Comparison of ENCODE assay signal across 14 cellular contexts in genomic region chr7:29375641-29376562, GRCh38.
DNase-seq lines count a peak whose midpoint lies in the region; ATAC-seq and TF ChIP-seq lines count a peak whose summit lies in the region.
"Had no signal": no experiment of that assay in that cellular context is flagged by ENCODE, and none has a peak within 500 bp of the region (broad histone marks: within the 10 kb centered on the region; RNA-seq: fewer than 3 reads in every experiment).

No MANE protein-coding gene starts in this region.

- DNase-seq in HCT116 (ENCODE audit: low read depth, low spot score) = peak; percentile 47
- DNase-seq in PC-9 = peak in 1 of 2 experiments; percentile 97
- DNase-seq in fibroblast of the aortic adventitia (ENCODE audit: low read depth) = peak; percentile 7
- DNase-seq in progenitor cell of endocrine pancreas (ENCODE audit: low spot score, unreplicated experiment) = no peak
- DNase-seq in activated effector memory CD4-positive, alpha-beta T cell treated with anti-CD3 and anti-CD28 coated beads, Interleukin-2, amount 50 U/mL, for 16 hours = no peak
- no peak for DNase-seq in H4 (ENCODE audit: low spot score)
- DNase-seq: activated CD4-positive, alpha-beta T cell treated with anti-CD3 and anti-CD28 coated beads, Interleukin-2, amount 10 ng/mL, durations not matched to agents 24 days and 14 days; activated naive CD8-positive, alpha-beta T cell treated with anti-CD3 and anti-CD28 coated beads for 36 hours; effector CD8-positive, alpha-beta T cell; immature natural killer cell; NCI-H187; upper lobe of right lung had no signal

- H3K4me3 Mint-ChIP-seq in progenitor cell of endocrine pancreas (ENCODE audit: low read depth) = no peak overlapping the region
- H3K4me3 Mint-ChIP-seq: activated CD4-positive, alpha-beta T cell treated with anti-CD3 and anti-CD28 coated beads, Interleukin-2, amount 10 ng/mL, durations not matched to agents 24 days and 14 days; activated naive CD8-positive, alpha-beta T cell treated with anti-CD3 and anti-CD28 coated beads for 36 hours; immature natural killer cell had no signal

- H3K4me1 ChIP-seq in HCT116 (ENCODE audit: control insufficient read depth in 1 of 2, insufficient read depth in 2 of 2, low read length in 2 of 2) (peaks cover 14 to 31% of the 10 kb centered on the region in 2 experiments), PC-9 (replicated peaks; ENCODE audit: insufficient read depth) (peaks cover 48% of the 10 kb centered on the region)
- H3K4me1 ChIP-seq: parathyroid adenoma had no signal

- peak; percentile 83 for ATAC-seq in HCT116
- no peak for ATAC-seq in GM21825 (IDR thresholded peaks at IDR 0.05; ENCODE audit: unreplicated experiment)
- ATAC-seq: upper lobe of right lung had no signal

- intact Hi-C loops in HCT116 (cut with micrococcal nuclease) = no loop called here
- intact Hi-C loops in PC-9 (cut with micrococcal nuclease; ENCODE audit: unreplicated experiment) = no loop called here

- peak overlapping the region; percentile 58 for H2AFZ ChIP-seq in HCT116 (ENCODE audit: low read depth, low read length, poor library complexity, severe bottlenecking)
- H2AFZ ChIP-seq in PC-9 = peak overlapping the region; percentile 0; the same call in 1 of the 2 replicates
- H2AFZ ChIP-seq: parathyroid adenoma had no signal

- no peak for TF ChIP-seq RAD21 in HCT116 (IDR thresholded peaks at IDR 0.05; ENCODE audit: low read depth)

- peaks cover 6% of the 10 kb centered on the region for H3K36me3 Mint-ChIP-seq in progenitor cell of endocrine pancreas (ENCODE audit: insufficient read depth)
- H3K36me3 Mint-ChIP-seq: activated naive CD8-positive, alpha-beta T cell treated with anti-CD3 and anti-CD28 coated beads for 36 hours had no signal

- H3K27me3 Mint-ChIP-seq in progenitor cell of endocrine pancreas = no peaks in the 10 kb centered on the region
- H3K27me3 Mint-ChIP-seq: activated CD4-positive, alpha-beta T cell treated with anti-CD3 and anti-CD28 coated beads, Interleukin-2, amount 10 ng/mL, durations not matched to agents 24 days and 14 days; activated naive CD8-positive, alpha-beta T cell treated with anti-CD3 and anti-CD28 coated beads for 36 hours had no signal

- H3F3A ChIP-seq in PC-9 (ENCODE audit: insufficient read depth, low read depth) = peaks cover 37% of the 10 kb centered on the region

- H3K9me3 ChIP-seq in HCT116 (ENCODE audit: control insufficient read depth in 1 of 2, insufficient read depth in 1 of 2, low read depth in 1 of 2, low read length in 2 of 2) (no peaks in the 10 kb centered on the region), PC-9 (ENCODE audit: insufficient read depth, low read depth) (no peaks in the 10 kb centered on the region)
- H3K9me3 ChIP-seq: upper lobe of right lung had no signal

- no peaks in the 10 kb centered on the region for H3K36me3 ChIP-seq in HCT116 (ENCODE audit: control insufficient read depth in 1 of 2, insufficient read depth in 2 of 2, low read length in 2 of 2)
- no peaks in the 10 kb centered on the region for H3K36me3 ChIP-seq in PC-9 (ENCODE audit: low read depth)
- H3K36me3 ChIP-seq: upper lobe of right lung had no signal

- H3K4me1 Mint-ChIP-seq in progenitor cell of endocrine pancreas (ENCODE audit: low read depth) = peaks cover 24% of the 10 kb centered on the region
- H3K4me1 Mint-ChIP-seq: activated CD4-positive, alpha-beta T cell treated with anti-CD3 and anti-CD28 coated beads, Interleukin-2, amount 10 ng/mL, durations not matched to agents 24 days and 14 days; activated naive CD8-positive, alpha-beta T cell treated with anti-CD3 and anti-CD28 coated beads for 36 hours; immature natural killer cell had no signal

- TF ChIP-seq CTCF in HCT116 (IDR thresholded peaks at IDR 0.05 in 2 of 3, conservative IDR thresholded peaks at IDR 0.05 in 1 of 3; ENCODE audit: borderline replicate concordance in 1 of 3, insufficient read depth in 1 of 3, low read depth in 2 of 3, low read length in 2 of 3) = no peak
- no peak for TF ChIP-seq CTCF in PC-9 (conservative IDR thresholded peaks at IDR 0.05)
- TF ChIP-seq CTCF in fibroblast of the aortic adventitia (IDR thresholded peaks at IDR 0.05; ENCODE audit: insufficient read depth, low read length) = no peak
- no peak for TF ChIP-seq CTCF in progenitor cell of endocrine pancreas (IDR thresholded peaks at IDR 0.05; ENCODE audit: unreplicated experiment)

- no peak overlapping the region for H3K9ac ChIP-seq in HCT116 (ENCODE audit: low read length)
- H3K9ac ChIP-seq: parathyroid adenoma had no signal

- H3K27ac ChIP-seq in HCT116 (ENCODE audit: low read depth, low read length) = no peak overlapping the region
- H3K27ac ChIP-seq in PC-9 = peak overlapping the region; percentile 82
- H3K27ac ChIP-seq: parathyroid adenoma, upper lobe of right lung had no signal

- H3K27me3 ChIP-seq in HCT116 (ENCODE audit: insufficient read depth, low read length) (no peaks in the 10 kb centered on the region), PC-9 (ENCODE audit: insufficient read depth, low read depth) (no peaks in the 10 kb centered on the region)
- H3K27me3 ChIP-seq: upper lobe of right lung had no signal

- BruUV-seq in HCT116 (replicated peaks; lab: Mats Ljungman, UMichigan) = no TSS peak
- no TSS peak for BruUV-seq in PC-9 (replicated peaks; lab: Mats Ljungman, UMichigan)

- POLR2A ChIA-PET in HCT116 (lab: Charles Lee) = no interaction called here
- POLR2A ChIA-PET in PC-9 (lab: Charles Lee; ENCODE audit: unreplicated experiment) = no interaction called here

- H3K4me3 ChIP-seq in HCT116 (replicated peaks in 1 of 2; ENCODE audit: low read depth in 1 of 2, low read length in 2 of 2) = no peak overlapping the region
- no peak overlapping the region for H3K4me3 ChIP-seq in PC-9
- no peak overlapping the region for H3K4me3 ChIP-seq in fibroblast of the aortic adventitia (ENCODE audit: low read depth, low read length)
- H3K4me3 ChIP-seq: upper lobe of right lung had no signal

- H4K20me1 ChIP-seq in HCT116 (ENCODE audit: insufficient read depth) (no peaks in the 10 kb centered on the region), PC-9 (ENCODE audit: insufficient read depth) (no peaks in the 10 kb centered on the region)

- peak overlapping the region; percentile 46 for H3K27ac Mint-ChIP-seq in progenitor cell of endocrine pancreas
- H3K27ac Mint-ChIP-seq: activated CD4-positive, alpha-beta T cell treated with anti-CD3 and anti-CD28 coated beads, Interleukin-2, amount 10 ng/mL, durations not matched to agents 24 days and 14 days; activated naive CD8-positive, alpha-beta T cell treated with anti-CD3 and anti-CD28 coated beads for 36 hours; immature natural killer cell had no signal

- no peak for TF ChIP-seq POLR2A in HCT116 (IDR thresholded peaks at IDR 0.05; ENCODE audit: borderline replicate concordance, extremely low read depth, insufficient read depth, insufficient read length)

- H3K79me2 ChIP-seq in HCT116 (ENCODE audit: insufficient read depth, low read length) (no peaks in the 10 kb centered on the region), PC-9 (ENCODE audit: low read depth) (no peaks in the 10 kb centered on the region)
- H3K79me2 ChIP-seq: parathyroid adenoma had no signal

- RAD21 ChIA-PET in HCT116 (lab: Charles Lee; ENCODE audit: low non-redundant PET in 1 of 2, low total read pairs in 2 of 2, uncharacterized antibody in 2 of 2, unreplicated experiment in 2 of 2) = no interaction called here

- H3K9me3 Mint-ChIP-seq in progenitor cell of endocrine pancreas (ENCODE audit: low read depth) = no peaks in the 10 kb centered on the region
- H3K9me3 Mint-ChIP-seq: activated CD4-positive, alpha-beta T cell treated with anti-CD3 and anti-CD28 coated beads, Interleukin-2, amount 10 ng/mL, durations not matched to agents 24 days and 14 days; activated naive CD8-positive, alpha-beta T cell treated with anti-CD3 and anti-CD28 coated beads for 36 hours; immature natural killer cell had no signal

- H3K4me2 ChIP-seq in HCT116 (ENCODE audit: low read length) (peak overlapping the region; percentile 56), PC-9 (peak overlapping the region; percentile 49)

- CTCF ChIA-PET in HCT116 (lab: Charles Lee) (no interaction called here), PC-9 (lab: Charles Lee) (no interaction called here)

- no peaks in the 10 kb centered on the region for H3K9me2 ChIP-seq in HCT116 (ENCODE audit: insufficient read depth)
- H3K9me2 ChIP-seq in PC-9 (ENCODE audit: insufficient read depth) = 0 out of 2 replicates have a peak, but pooled peaks cover 4% of the 10 kb centered on the region

TF ChIP-seq in HCT116, 20 proteins besides CTCF, POLR2A, EP300 and RAD21 (continues in another document):
- TF ChIP-seq ZBTB33 (IDR thresholded peaks at IDR 0.05; ENCODE audit: extremely low read depth, insufficient replicate concordance, low read length) (no peak), YY1 (IDR thresholded peaks at IDR 0.05; ENCODE audit: extremely low read depth, insufficient replicate concordance, low read depth, low read length) (no peak), CBX3 (IDR thresholded peaks at IDR 0.05; ENCODE audit: low read depth) (peak; percentile 61; the same call in 1 of the 2 replicates), FOSL1 (IDR thresholded peaks at IDR 0.05; ENCODE audit: low read depth) (peak; percentile 57), SP1 (IDR thresholded peaks at IDR 0.05; ENCODE audit: low read depth) (peak; percentile 41; the same call in 1 of the 2 replicates), EZH2phosphoT487 (IDR thresholded peaks at IDR 0.05; ENCODE audit: borderline replicate concordance) (no peak), ELF1 (IDR thresholded peaks at IDR 0.05; ENCODE audit: borderline replicate concordance, low read depth) (no peak), SIN3A (IDR thresholded peaks at IDR 0.05; ENCODE audit: low read depth) (no peak), CEBPB (IDR thresholded peaks at IDR 0.05; ENCODE audit: low read depth) (peak; percentile 74; the same call in 1 of the 2 replicates), ATF3 (IDR thresholded peaks at IDR 0.05) (peak; percentile 8; the same call in 1 of the 2 replicates)

Comparison
In these comparisons a context has a peak if more than half of its experiments do, and no peak if none do; other contexts are left out.
1. DNase-seq: peak in HCT116 (single experiment) and fibroblast of the aortic adventitia (single experiment); none in progenitor cell of endocrine pancreas (single experiment), activated effector memory CD4-positive, alpha-beta T cell treated with anti-CD3 and anti-CD28 coated beads, Interleukin-2, amount 50 U/mL, for 16 hours (single experiment) and H4 (single experiment).